In the genomic region with DNA sequence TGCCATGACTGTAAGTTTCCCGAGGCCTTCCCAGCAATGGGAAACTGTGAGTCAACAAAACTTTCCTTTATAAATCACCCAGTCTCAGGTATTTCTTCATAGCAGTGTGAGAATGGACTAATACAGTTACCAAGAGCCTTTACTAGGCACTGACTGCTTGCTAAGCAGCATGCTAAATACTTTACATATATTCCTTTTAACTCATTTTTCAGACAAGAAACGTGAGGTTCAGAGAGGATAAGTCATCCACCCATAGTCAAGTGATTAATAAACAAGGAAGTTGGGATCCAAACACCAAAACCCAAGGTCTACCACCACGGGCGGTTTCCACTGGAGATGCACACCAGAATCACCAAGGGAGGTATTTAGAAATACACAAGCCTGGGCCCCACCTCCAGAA, we compare ENCODE assay signal across 1 cellular context.
TF ChIP-seq lines count a peak whose summit lies in the region.

No MANE protein-coding gene starts in this region.

TF ChIP-seq in IMR-90, 13 proteins besides CTCF, POLR2A, EP300 and RAD21 (continued from another document):
- TF ChIP-seq, protein P1, sequence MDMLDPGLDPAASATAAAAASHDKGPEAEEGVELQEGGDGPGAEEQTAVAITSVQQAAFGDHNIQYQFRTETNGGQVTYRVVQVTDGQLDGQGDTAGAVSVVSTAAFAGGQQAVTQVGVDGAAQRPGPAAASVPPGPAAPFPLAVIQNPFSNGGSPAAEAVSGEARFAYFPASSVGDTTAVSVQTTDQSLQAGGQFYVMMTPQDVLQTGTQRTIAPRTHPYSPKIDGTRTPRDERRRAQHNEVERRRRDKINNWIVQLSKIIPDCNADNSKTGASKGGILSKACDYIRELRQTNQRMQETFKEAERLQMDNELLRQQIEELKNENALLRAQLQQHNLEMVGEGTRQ (IDR thresholded peaks at IDR 0.05; ENCODE audit: low read depth, low read length), result no peak
- no peak for TF ChIP-seq FOS (IDR thresholded peaks at IDR 0.05; ENCODE audit: low read depth, low read length)
